11 cellular contexts compared by ENCODE assay signal in genomic region chr4:150537911-150538310, GRCh38. TPM values are rescaled to one million over a fixed set of nuclear protein-coding genes. Genes with fewer than 3 reads are reported as not detected.
"Had no signal": no experiment of that assay in that cellular context is flagged by ENCODE, and none has a peak within 500 bp of the region (broad histone marks: within the 10 kb centered on the region; RNA-seq: fewer than 3 reads in every experiment).

No MANE protein-coding gene starts in this region.

RNA-seq across cellular contexts. Expression of gene MAB21L2, which starts 44.0 kb away (rescaled TPM):
- total RNA-seq: activated CD4-positive, alpha-beta memory T cell treated with anti-CD3 and anti-CD28 coated beads, Interleukin-2, amount 10 ng/mL, durations not matched to agents 7 days and 5 days; activated CD4-positive, alpha-beta T cell treated with anti-CD3 and anti-CD28 coated beads for 36 hours; activated CD4-positive, alpha-beta T cell treated with anti-CD3 and anti-CD28 coated beads, Interleukin-2, amount 10 ng/mL, durations not matched to agents 7 days and 5 days; activated CD8-positive, alpha-beta memory T cell treated with anti-CD3 and anti-CD28 coated beads, Interleukin-2, amount 10 ng/mL, durations not matched to agents 7 days and 5 days; activated CD8-positive, alpha-beta T cell treated with anti-CD3 and anti-CD28 coated beads, Interleukin-2, amount 10 ng/mL, durations not matched to agents 7 days and 5 days; activated naive CD8-positive, alpha-beta T cell treated with anti-CD3 and anti-CD28 coated beads, Interleukin-2, amount 10 ng/mL, durations not matched to agents 7 days and 5 days; activated T-helper 2 cell treated with anti-CD3 and anti-CD28 coated beads, Interferon-gamma antibody, Interleukin-2, Interleukin-4, amounts not matched to agents 10 μg/mL and 5 μg/mL and 100 μg/mL, durations not matched to agents 14 hours and 24 hours and 36 hours; ascending aorta; bronchial epithelial cell; T-helper 17 cell; WTC11 had no signal
